In genomic region chr7:102425639-102426267, GRCh38 we compare ENCODE assay signal across 1 cellular context.
TF ChIP-seq lines count a peak whose summit lies in the region.

No MANE protein-coding gene starts in this region.

TF ChIP-seq in GM12878, 131 proteins besides CTCF, POLR2A, EP300 and RAD21 (continued from another document):
- TF ChIP-seq, protein P1, sequence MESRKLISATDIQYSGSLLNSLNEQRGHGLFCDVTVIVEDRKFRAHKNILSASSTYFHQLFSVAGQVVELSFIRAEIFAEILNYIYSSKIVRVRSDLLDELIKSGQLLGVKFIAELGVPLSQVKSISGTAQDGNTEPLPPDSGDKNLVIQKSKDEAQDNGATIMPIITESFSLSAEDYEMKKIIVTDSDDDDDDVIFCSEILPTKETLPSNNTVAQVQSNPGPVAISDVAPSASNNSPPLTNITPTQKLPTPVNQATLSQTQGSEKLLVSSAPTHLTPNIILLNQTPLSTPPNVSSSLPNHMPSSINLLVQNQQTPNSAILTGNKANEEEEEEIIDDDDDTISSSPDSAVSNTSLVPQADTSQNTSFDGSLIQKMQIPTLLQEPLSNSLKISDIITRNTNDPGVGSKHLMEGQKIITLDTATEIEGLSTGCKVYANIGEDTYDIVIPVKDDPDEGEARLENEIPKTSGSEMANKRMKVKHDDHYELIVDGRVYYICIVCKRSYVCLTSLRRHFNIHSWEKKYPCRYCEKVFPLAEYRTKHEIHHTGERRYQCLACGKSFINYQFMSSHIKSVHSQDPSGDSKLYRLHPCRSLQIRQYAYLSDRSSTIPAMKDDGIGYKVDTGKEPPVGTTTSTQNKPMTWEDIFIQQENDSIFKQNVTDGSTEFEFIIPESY (IDR thresholded peaks at IDR 0.05) = no peak
- peak; percentile 42; the same call in 1 of the 2 replicates for TF ChIP-seq GATAD2B (conservative IDR thresholded peaks at IDR 0.05; ENCODE audit: low read depth)
- TF ChIP-seq TARDBP (IDR thresholded peaks at IDR 0.05; ENCODE audit: borderline replicate concordance) = peak; percentile 75; the same call in 1 of the 2 replicates
- TF ChIP-seq SMC3 (IDR thresholded peaks at IDR 0.05; ENCODE audit: borderline replicate concordance, low read length) = 0 out of 2 replicates have a peak, but pooled peaks have one; percentile 6
- peak; percentile 58; the same call in 1 of the 2 replicates for TF ChIP-seq ZBED1 (IDR thresholded peaks at IDR 0.05; ENCODE audit: borderline replicate concordance)
- TF ChIP-seq SPI1 (IDR thresholded peaks at IDR 0.05; ENCODE audit: borderline replicate concordance, insufficient read depth, low read depth, low read length) = peak; percentile 57; the same call in 1 of the 2 replicates
- no peak for TF ChIP-seq KDM1A (IDR thresholded peaks at IDR 0.05; ENCODE audit: borderline replicate concordance)
- TF ChIP-seq, protein P2, sequence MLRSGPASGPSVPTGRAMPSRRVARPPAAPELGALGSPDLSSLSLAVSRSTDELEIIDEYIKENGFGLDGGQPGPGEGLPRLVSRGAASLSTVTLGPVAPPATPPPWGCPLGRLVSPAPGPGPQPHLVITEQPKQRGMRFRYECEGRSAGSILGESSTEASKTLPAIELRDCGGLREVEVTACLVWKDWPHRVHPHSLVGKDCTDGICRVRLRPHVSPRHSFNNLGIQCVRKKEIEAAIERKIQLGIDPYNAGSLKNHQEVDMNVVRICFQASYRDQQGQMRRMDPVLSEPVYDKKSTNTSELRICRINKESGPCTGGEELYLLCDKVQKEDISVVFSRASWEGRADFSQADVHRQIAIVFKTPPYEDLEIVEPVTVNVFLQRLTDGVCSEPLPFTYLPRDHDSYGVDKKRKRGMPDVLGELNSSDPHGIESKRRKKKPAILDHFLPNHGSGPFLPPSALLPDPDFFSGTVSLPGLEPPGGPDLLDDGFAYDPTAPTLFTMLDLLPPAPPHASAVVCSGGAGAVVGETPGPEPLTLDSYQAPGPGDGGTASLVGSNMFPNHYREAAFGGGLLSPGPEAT (IDR thresholded peaks at IDR 0.05; ENCODE audit: low read depth) = peak; percentile 99
- TF ChIP-seq POLR2AphosphoS2 (IDR thresholded peaks at IDR 0.05; ENCODE audit: low read depth, low read length) = peak; percentile 92
- peak in 1 of 2 experiments; percentile 25; a peak in 2 of 4 replicates for TF ChIP-seq ETV6 (conservative IDR thresholded peaks at IDR 0.05 in 1 of 2, IDR thresholded peaks at IDR 0.05 in 1 of 2; ENCODE audit: borderline replicate concordance in 1 of 2, low read depth in 1 of 2)
- peak; percentile 14 for TF ChIP-seq HDAC6 (IDR thresholded peaks at IDR 0.05; ENCODE audit: unreplicated experiment)
- 0 out of 2 replicates have a peak, but pooled peaks have one; percentile 43 for TF ChIP-seq IRF4 (IDR thresholded peaks at IDR 0.05; ENCODE audit: low read depth, low read length)
- TF ChIP-seq, protein P3, sequence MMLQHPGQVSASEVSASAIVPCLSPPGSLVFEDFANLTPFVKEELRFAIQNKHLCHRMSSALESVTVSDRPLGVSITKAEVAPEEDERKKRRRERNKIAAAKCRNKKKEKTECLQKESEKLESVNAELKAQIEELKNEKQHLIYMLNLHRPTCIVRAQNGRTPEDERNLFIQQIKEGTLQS (IDR thresholded peaks at IDR 0.05; ENCODE audit: borderline replicate concordance, extremely low read depth, low read depth, low read length) = no peak
- TF ChIP-seq BCL11A (IDR thresholded peaks at IDR 0.05; ENCODE audit: low read depth, low read length) = peak; percentile 54; the same call in 1 of the 2 replicates
- TF ChIP-seq SUZ12 (IDR thresholded peaks at IDR 0.05; ENCODE audit: unreplicated experiment) = no peak
- TF ChIP-seq POLR2AphosphoS5 (IDR thresholded peaks at IDR 0.05; ENCODE audit: low read length) = peak; percentile 89
- no peak for TF ChIP-seq NFIC (IDR thresholded peaks at IDR 0.05; ENCODE audit: low read depth, low read length)
- TF ChIP-seq PRDM15 (CRISPR knock-in tag; IDR thresholded peaks at IDR 0.05) = peak; percentile 66; the same call in 1 of the 2 replicates
- TF ChIP-seq MEF2A (IDR thresholded peaks at IDR 0.05; ENCODE audit: insufficient read depth, low read depth, low read length) = peak; percentile 62
- no peak for TF ChIP-seq ZNF274 (IDR thresholded peaks at IDR 0.05; ENCODE audit: insufficient read depth, insufficient read length)
- peak; percentile 93 for TF ChIP-seq HDGF (IDR thresholded peaks at IDR 0.05)
- TF ChIP-seq NR2F1 (conservative IDR thresholded peaks at IDR 0.05) = peak; percentile 89
- TF ChIP-seq BACH1 (IDR thresholded peaks at IDR 0.05; ENCODE audit: borderline replicate concordance) = peak; percentile 22; the same call in 1 of the 2 replicates
- TF ChIP-seq, protein P4, sequence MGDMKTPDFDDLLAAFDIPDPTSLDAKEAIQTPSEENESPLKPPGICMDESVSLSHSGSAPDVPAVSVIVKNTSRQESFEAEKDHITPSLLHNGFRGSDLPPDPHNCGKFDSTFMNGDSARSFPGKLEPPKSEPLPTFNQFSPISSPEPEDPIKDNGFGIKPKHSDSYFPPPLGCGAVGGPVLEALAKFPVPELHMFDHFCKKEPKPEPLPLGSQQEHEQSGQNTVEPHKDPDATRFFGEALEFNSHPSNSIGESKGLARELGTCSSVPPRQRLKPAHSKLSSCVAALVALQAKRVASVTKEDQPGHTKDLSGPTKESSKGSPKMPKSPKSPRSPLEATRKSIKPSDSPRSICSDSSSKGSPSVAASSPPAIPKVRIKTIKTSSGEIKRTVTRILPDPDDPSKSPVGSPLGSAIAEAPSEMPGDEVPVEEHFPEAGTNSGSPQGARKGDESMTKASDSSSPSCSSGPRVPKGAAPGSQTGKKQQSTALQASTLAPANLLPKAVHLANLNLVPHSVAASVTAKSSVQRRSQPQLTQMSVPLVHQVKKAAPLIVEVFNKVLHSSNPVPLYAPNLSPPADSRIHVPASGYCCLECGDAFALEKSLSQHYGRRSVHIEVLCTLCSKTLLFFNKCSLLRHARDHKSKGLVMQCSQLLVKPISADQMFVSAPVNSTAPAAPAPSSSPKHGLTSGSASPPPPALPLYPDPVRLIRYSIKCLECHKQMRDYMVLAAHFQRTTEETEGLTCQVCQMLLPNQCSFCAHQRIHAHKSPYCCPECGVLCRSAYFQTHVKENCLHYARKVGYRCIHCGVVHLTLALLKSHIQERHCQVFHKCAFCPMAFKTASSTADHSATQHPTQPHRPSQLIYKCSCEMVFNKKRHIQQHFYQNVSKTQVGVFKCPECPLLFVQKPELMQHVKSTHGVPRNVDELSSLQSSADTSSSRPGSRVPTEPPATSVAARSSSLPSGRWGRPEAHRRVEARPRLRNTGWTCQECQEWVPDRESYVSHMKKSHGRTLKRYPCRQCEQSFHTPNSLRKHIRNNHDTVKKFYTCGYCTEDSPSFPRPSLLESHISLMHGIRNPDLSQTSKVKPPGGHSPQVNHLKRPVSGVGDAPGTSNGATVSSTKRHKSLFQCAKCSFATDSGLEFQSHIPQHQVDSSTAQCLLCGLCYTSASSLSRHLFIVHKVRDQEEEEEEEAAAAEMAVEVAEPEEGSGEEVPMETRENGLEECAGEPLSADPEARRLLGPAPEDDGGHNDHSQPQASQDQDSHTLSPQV (IDR thresholded peaks at IDR 0.05) = 0 out of 2 replicates have a peak, but pooled peaks have one; percentile 13
- peak; percentile 34 for TF ChIP-seq MTA2 (IDR thresholded peaks at IDR 0.05; ENCODE audit: low read depth)
- TF ChIP-seq JUND (IDR thresholded peaks at IDR 0.05; ENCODE audit: low read depth, low read length) = no peak
- peak; percentile 88 for TF ChIP-seq TCF12 (IDR thresholded peaks at IDR 0.05; ENCODE audit: low read depth, low read length)
